Comparison of ENCODE assay signal across 8 cellular contexts in genomic region chr10:116521424-116522305, GRCh38. TPM values are rescaled to one million over a fixed set of nuclear protein-coding genes. Genes with fewer than 3 reads are reported as not detected.
DNase-seq lines count a peak whose midpoint lies in the region; ATAC-seq and TF ChIP-seq lines count a peak whose summit lies in the region.

No MANE protein-coding gene starts in this region.

- no peak overlapping the region for H3K27ac Mint-ChIP-seq in activated B cell treated with CpG ODN at 0.5 μM for 24 hours

- H4K20me1 ChIP-seq in DND-41 (ENCODE audit: insufficient read depth, low read length), result no peaks in the 10 kb centered on the region

- DNase-seq in DND-41 (peak; percentile 35), HuH-7 (ENCODE audit: low spot score) (peak; percentile 32), activated B cell treated with CpG ODN at 0.5 μM for 24 hours (no peak), head of caudate nucleus (peak; percentile 3 to 85 (median 46)), DMS79 (lab: John Stamatoyannopoulos, UW) (no peak)
- DNase-seq in stimulated activated CD4-positive, alpha-beta T cell treated with anti-CD3 and anti-CD28 coated beads, TNF-alpha, amount 100 ng/mL, for 24 hours (ENCODE audit: low read depth in 3 of 3), result peak in 2 of 3 experiments; percentile 2 to 4

- H3K4me3 ChIP-seq in DND-41 (ENCODE audit: low read depth in 1 of 2, low read length in 2 of 2), result no peak overlapping the region

- H3K27me3 ChIP-seq in DND-41 (ENCODE audit: insufficient read depth, low read length, poor library complexity), result no peaks in the 10 kb centered on the region

- H2AFZ ChIP-seq in DND-41 (ENCODE audit: low read depth, low read length), result no peak overlapping the region

- CTCF ChIA-PET in activated B cell treated with CpG ODN at 0.5 μM for 24 hours (lab: Charles Lee), result interaction anchor here (1.4 to 1.9 kb wide), 2 partner anchors 10 to 1349 kb away, joined by 3 to 5 read pairs; no protein-coding TSS in a partner anchor

- no peak overlapping the region for H3K9ac ChIP-seq in DND-41 (ENCODE audit: low read depth, low read length)

- H3K27ac ChIP-seq in DND-41 (ENCODE audit: low read length), result no peak overlapping the region

- no peaks in the 10 kb centered on the region for H3K4me1 Mint-ChIP-seq in activated B cell treated with CpG ODN at 0.5 μM for 24 hours

- no peaks in the 10 kb centered on the region for H3K9me3 ChIP-seq in DND-41 (ENCODE audit: insufficient read depth, low read length, severe bottlenecking)

- H3K4me3 Mint-ChIP-seq in activated B cell treated with CpG ODN at 0.5 μM for 24 hours, result no peak overlapping the region

- TF ChIP-seq CTCF in DND-41 (IDR thresholded peaks at IDR 0.05; ENCODE audit: borderline replicate concordance, extremely low read depth, low read length, poor library complexity, severe bottlenecking), result peak; percentile 79
- peak; percentile 80 for TF ChIP-seq CTCF in activated B cell treated with CpG ODN at 0.5 μM for 24 hours (IDR thresholded peaks at IDR 0.05)

- H3K4me1 ChIP-seq in DND-41 (ENCODE audit: insufficient read depth, low read length), result no peaks in the 10 kb centered on the region

- no peaks in the 10 kb centered on the region for H3K36me3 Mint-ChIP-seq in activated B cell treated with CpG ODN at 0.5 μM for 24 hours (ENCODE audit: low read depth)

- no peaks in the 10 kb centered on the region for H3K27me3 Mint-ChIP-seq in activated B cell treated with CpG ODN at 0.5 μM for 24 hours

- no peaks in the 10 kb centered on the region for H3K9me3 Mint-ChIP-seq in activated B cell treated with CpG ODN at 0.5 μM for 24 hours

- intact Hi-C loops in activated B cell treated with CpG ODN at 0.5 μM for 24 hours (cut with micrococcal nuclease) (no loop called here), head of caudate nucleus (cut with DNase I) (no loop called here)

- no peaks in the 10 kb centered on the region for H3K79me2 ChIP-seq in DND-41 (ENCODE audit: insufficient read depth, low read length)

- POLR2A ChIA-PET in activated B cell treated with CpG ODN at 0.5 μM for 24 hours (lab: Charles Lee), result no interaction called here

- H3K36me3 ChIP-seq in DND-41 (ENCODE audit: insufficient read depth, low read length), result no peaks in the 10 kb centered on the region

- ATAC-seq in DND-41 (ENCODE audit: insufficient read depth, low read depth) (no peak), GM19455 (IDR thresholded peaks at IDR 0.05; ENCODE audit: unreplicated experiment) (peak; percentile 76), activated B cell treated with CpG ODN at 0.5 μM for 24 hours (ENCODE audit: low read depth) (no peak), GM21526 (IDR thresholded peaks at IDR 0.05; ENCODE audit: low FRiP score, unreplicated experiment) (no peak)

- H3K4me2 ChIP-seq in DND-41 (ENCODE audit: insufficient read depth, low read length), result no peak overlapping the region

RNA-seq across cellular contexts. Expression of gene PNLIP, which starts 24.1 kb away (rescaled TPM):
- not detected in 2 replicates for total RNA-seq in activated B cell treated with CpG ODN at 0.5 μM for 24 hours

Comparison
In these comparisons a context has a peak if more than half of its experiments do, and no peak if none do; other contexts are left out.
1. DNase-seq: peak in DND-41 (single experiment), HuH-7 (single experiment), head of caudate nucleus (42 of 42) and stimulated activated CD4-positive, alpha-beta T cell treated with anti-CD3 and anti-CD28 coated beads, TNF-alpha, amount 100 ng/mL, for 24 hours (2 of 3); none in activated B cell treated with CpG ODN at 0.5 μM for 24 hours (single experiment) and DMS79 (single experiment).